Comparison of ENCODE assay signal across 13 cellular contexts in the genomic region with DNA sequence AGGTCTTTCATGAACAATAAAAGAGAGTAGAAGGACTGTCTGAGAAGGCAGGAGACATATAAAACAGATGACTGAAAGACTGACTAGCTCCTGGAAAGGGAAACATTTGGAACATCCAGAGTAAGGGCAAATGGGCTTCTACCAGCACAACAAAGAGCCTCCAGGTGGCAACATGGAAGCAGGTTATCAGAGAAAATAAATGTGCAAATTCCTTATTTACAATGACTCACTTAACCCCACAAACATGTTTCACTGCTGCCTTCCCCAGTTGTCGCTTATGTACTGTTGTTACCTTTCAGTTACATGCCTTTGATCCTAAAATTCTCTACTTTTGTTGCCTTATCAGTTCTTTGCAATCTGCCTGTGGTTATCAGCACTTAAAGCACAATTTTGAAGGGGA.
"Had no signal": no experiment of that assay in that cellular context is flagged by ENCODE, and none has a peak within 500 bp of the region (broad histone marks: within the 10 kb centered on the region; RNA-seq: fewer than 3 reads in every experiment).

No MANE protein-coding gene starts in this region.

- H3K27ac ChIP-seq: breast epithelium, gastrocnemius medialis, heart right ventricle, sigmoid colon had no signal

- DNase-seq: activated CD4-positive, alpha-beta memory T cell treated with anti-CD3 and anti-CD28 coated beads for 36 hours; activated CD8-positive, alpha-beta memory T cell treated with anti-CD3 and anti-CD28 coated beads, Interleukin-2, amount 50 U/mL, for 4 hours; activated T-cell treated with anti-CD3 and anti-CD28 coated beads, Interleukin-2, amount 50 U/mL, for 72 hours; aorta; gastrocnemius medialis; heart right ventricle; left ventricle myocardium superior; sigmoid colon; T1000 had no signal

- H3K9me3 ChIP-seq: breast epithelium, gastrocnemius medialis, heart right ventricle, sigmoid colon had no signal

- H3K27me3 ChIP-seq: breast epithelium, gastrocnemius medialis, heart right ventricle, sigmoid colon had no signal

- H3K4me1 ChIP-seq: breast epithelium, sigmoid colon had no signal

- H3K36me3 ChIP-seq: breast epithelium had no signal

- H3K9me3 Mint-ChIP-seq: activated CD4-positive, alpha-beta memory T cell treated with anti-CD3 and anti-CD28 coated beads for 36 hours; activated T-cell treated with anti-CD3 and anti-CD28 coated beads, Interleukin-2, amount 50 U/mL, for 72 hours; neural crest cell; stimulated activated naive CD8-positive, alpha-beta T cell treated with anti-CD3 and anti-CD28 coated beads, Interleukin-15, Interleukin-2, amounts not matched to agents 100 ng/mL and 50 ng/mL, for 24 hours had no signal

- H3K27me3 Mint-ChIP-seq: activated CD4-positive, alpha-beta memory T cell treated with anti-CD3 and anti-CD28 coated beads for 36 hours; stimulated activated naive CD8-positive, alpha-beta T cell treated with anti-CD3 and anti-CD28 coated beads, Interleukin-15, Interleukin-2, amounts not matched to agents 100 ng/mL and 50 ng/mL, for 24 hours had no signal

- H3K4me3 ChIP-seq: breast epithelium, gastrocnemius medialis, heart right ventricle, sigmoid colon had no signal

- FAIRE-seq: keratinocyte had no signal

- ATAC-seq: activated T-cell treated with anti-CD3 and anti-CD28 coated beads, Interleukin-2, amount 50 U/mL, for 72 hours; gastrocnemius medialis; heart right ventricle; left ventricle myocardium superior had no signal

- H3K4me1 Mint-ChIP-seq: neural crest cell had no signal

- H3K27ac Mint-ChIP-seq: activated CD4-positive, alpha-beta memory T cell treated with anti-CD3 and anti-CD28 coated beads for 36 hours; activated T-cell treated with anti-CD3 and anti-CD28 coated beads, Interleukin-2, amount 50 U/mL, for 72 hours; stimulated activated naive CD8-positive, alpha-beta T cell treated with anti-CD3 and anti-CD28 coated beads, Interleukin-15, Interleukin-2, amounts not matched to agents 100 ng/mL and 50 ng/mL, for 24 hours had no signal

- H3K4me3 Mint-ChIP-seq: activated CD4-positive, alpha-beta memory T cell treated with anti-CD3 and anti-CD28 coated beads for 36 hours; activated T-cell treated with anti-CD3 and anti-CD28 coated beads, Interleukin-2, amount 50 U/mL, for 72 hours; neural crest cell; stimulated activated naive CD8-positive, alpha-beta T cell treated with anti-CD3 and anti-CD28 coated beads, Interleukin-15, Interleukin-2, amounts not matched to agents 100 ng/mL and 50 ng/mL, for 24 hours had no signal
